17 cellular contexts compared by ENCODE assay signal in the genomic region with DNA sequence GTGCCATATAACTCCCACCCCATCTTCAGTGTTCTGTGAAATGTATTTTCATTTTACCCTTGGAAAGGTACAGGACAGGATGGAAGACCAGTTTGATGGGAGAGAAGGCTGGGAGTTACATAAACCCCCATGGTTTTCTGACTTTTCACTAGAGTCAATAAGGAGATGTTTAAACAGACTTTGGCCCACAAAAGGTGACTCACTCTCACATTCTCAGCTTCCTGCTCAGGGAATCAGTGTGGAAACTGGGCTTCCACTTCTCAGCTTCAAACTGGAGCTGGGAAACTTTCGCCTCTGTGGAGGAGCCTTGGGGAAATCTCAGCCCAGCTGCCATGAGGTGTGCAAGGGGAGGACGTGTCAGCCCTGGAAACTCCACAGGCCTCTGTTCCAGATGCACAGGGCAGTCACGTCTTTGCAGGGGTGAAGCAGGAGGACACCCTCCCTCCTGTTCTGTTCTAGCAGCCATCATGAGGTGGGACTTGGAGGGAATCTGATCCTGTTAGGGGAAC.
DNase-seq lines count a peak whose midpoint lies in the region; ATAC-seq, FAIRE-seq and TF ChIP-seq lines count a peak whose summit lies in the region.
"Had no signal": no experiment of that assay in that cellular context is flagged by ENCODE, and none has a peak within 500 bp of the region (broad histone marks: within the 10 kb centered on the region; RNA-seq: fewer than 3 reads in every experiment).

No MANE protein-coding gene starts in this region.

- H4K20me1 ChIP-seq in astrocyte (ENCODE audit: insufficient read depth, low read length), result no peaks in the 10 kb centered on the region

- no peaks in the 10 kb centered on the region for H3K27me3 Mint-ChIP-seq in astrocyte (ENCODE audit: low read depth, unreplicated experiment)
- H3K27me3 Mint-ChIP-seq: activated CD4-positive, alpha-beta T cell treated with anti-CD3 and anti-CD28 coated beads for 36 hours had no signal

- intact Hi-C loops in transverse colon (cut with DNase I; ENCODE audit: low total_unique reads), result no loop called here

- H3K36me3 Mint-ChIP-seq in astrocyte (ENCODE audit: low read depth, unreplicated experiment), result no peaks in the 10 kb centered on the region

- TF ChIP-seq EP300 in transverse colon (IDR thresholded peaks at IDR 0.05; ENCODE audit: low read depth), result no peak

- H3K4me1 ChIP-seq in astrocyte (ENCODE audit: insufficient read depth, low read length) (peaks cover 37% of the 10 kb centered on the region), transverse colon (peaks cover 0 to 19% (median 10%) of the 10 kb centered on the region in 4 donors)

- peak; percentile 82 for FAIRE-seq in astrocyte (lab: Jason Lieb, UNC)
- FAIRE-seq: A204.1, frontal cortex had no signal

- H3K4me2 ChIP-seq in astrocyte (ENCODE audit: low read length), result peak overlapping the region; percentile 59

- no peak for TF ChIP-seq POLR2A in transverse colon (IDR thresholded peaks at IDR 0.05)

- in situ Hi-C loops in transverse colon (cut with MboI; ENCODE audit: low pct_ligation_motif_present in 1 of 4, low pct_unique_long_range_greater_than_20kb in 1 of 4, low sequenced_read_pairs in 3 of 4), result no loop called here

- H3K4me1 Mint-ChIP-seq in astrocyte (ENCODE audit: low read depth, unreplicated experiment), result peaks cover 72% of the 10 kb centered on the region
- H3K4me1 Mint-ChIP-seq: activated CD4-positive, alpha-beta T cell treated with anti-CD3 and anti-CD28 coated beads for 36 hours had no signal

- TF ChIP-seq CTCF in astrocyte (IDR thresholded peaks at IDR 0.05; ENCODE audit: insufficient read depth, low read depth, low read length) (no peak), transverse colon (IDR thresholded peaks at IDR 0.05) (no peak)

- no peaks in the 10 kb centered on the region for H3K9me3 ChIP-seq in astrocyte (ENCODE audit: insufficient read depth, low read depth, low read length)
- no peaks in the 10 kb centered on the region for H3K9me3 ChIP-seq in transverse colon
- H3K9me3 ChIP-seq: suprapubic skin had no signal

- H3K4me3 ChIP-seq in astrocyte (ENCODE audit: insufficient read depth, low read depth, low read length) (no peak overlapping the region), transverse colon (no peak overlapping the region)
- H3K4me3 ChIP-seq: SK-N-MC, suprapubic skin had no signal

- no peaks in the 10 kb centered on the region for H3K36me3 ChIP-seq in astrocyte (ENCODE audit: insufficient read depth, low read length)
- no peaks in the 10 kb centered on the region for H3K36me3 ChIP-seq in transverse colon
- H3K36me3 ChIP-seq: suprapubic skin had no signal

- ATAC-seq in GM18502 (IDR thresholded peaks at IDR 0.05; ENCODE audit: poor library complexity, unreplicated experiment), result no peak
- ATAC-seq: activated CD4-positive, alpha-beta T cell treated with anti-CD3 and anti-CD28 coated beads for 36 hours had no signal

- no peak overlapping the region for H3K4me3 Mint-ChIP-seq in astrocyte (ENCODE audit: unreplicated experiment)
- H3K4me3 Mint-ChIP-seq: activated CD4-positive, alpha-beta T cell treated with anti-CD3 and anti-CD28 coated beads for 36 hours had no signal

- peaks cover 7% of the 10 kb centered on the region for H3K9me3 Mint-ChIP-seq in astrocyte (ENCODE audit: unreplicated experiment)

- peak overlapping the region; percentile 89 for H3K27ac Mint-ChIP-seq in astrocyte (ENCODE audit: unreplicated experiment)
- H3K27ac Mint-ChIP-seq: activated CD4-positive, alpha-beta T cell treated with anti-CD3 and anti-CD28 coated beads for 36 hours had no signal

- H3K79me2 ChIP-seq in astrocyte (ENCODE audit: insufficient read depth, low read length), result no peaks in the 10 kb centered on the region

- no peak overlapping the region for H3K9ac ChIP-seq in astrocyte (ENCODE audit: low read length)

- DNase-seq in DMS153 (lab: John Stamatoyannopoulos, UW), result peak; percentile 4
- no peak for DNase-seq in DMS153 treated with DMSO at 0.1 percent for 48 hours (lab: John Stamatoyannopoulos, UW; ENCODE audit: unreplicated experiment)
- peak; percentile 82 for DNase-seq in astrocyte (ENCODE audit: low read depth)
- peak; percentile 51 for DNase-seq in kidney glomerular epithelial cell (lab: John Stamatoyannopoulos, UW)
- DNase-seq in transverse colon, result peak; percentile 25
- no peak for DNase-seq in NCI-H187 (lab: John Stamatoyannopoulos, UW)
- no peak for DNase-seq in activated T-cell treated with anti-CD3 and anti-CD28 coated beads for 4 hours
- DNase-seq: activated CD4-positive, alpha-beta T cell treated with anti-CD3 and anti-CD28 coated beads for 36 hours; activated gamma-delta T cell; NCI-H1105; NCI-H748 treated with DMSO at 0.1 percent for 48 hours had no signal

- 47% methylated on average over 3 of the region's 3 CpGs; no CpG with 5 or more reads in 1 of the 2 donors for WGBS in transverse colon (ENCODE audit: low coverage in 1 of 2), 2 donors

- peak overlapping the region; percentile 11 for H3K27ac ChIP-seq in astrocyte (ENCODE audit: low read depth, low read length)
- peak overlapping the region; percentile 49 to 74 (median 66) for H3K27ac ChIP-seq in transverse colon
- H3K27ac ChIP-seq: HL-60, SK-N-MC, suprapubic skin had no signal

- H3K27me3 ChIP-seq in astrocyte (ENCODE audit: insufficient read depth, low read length) (no peaks in the 10 kb centered on the region), transverse colon (no peaks in the 10 kb centered on the region)
- H3K27me3 ChIP-seq: suprapubic skin had no signal

- H2AFZ ChIP-seq in astrocyte (ENCODE audit: low read depth, low read length), result peak overlapping the region; percentile 4

Comparison
In these comparisons a context has a peak if more than half of its experiments do, and no peak if none do; other contexts are left out.
1. DNase-seq: peak in DMS153 (single experiment), astrocyte (single experiment), kidney glomerular epithelial cell (single experiment) and transverse colon (single experiment); none in DMS153 treated with DMSO at 0.1 percent for 48 hours (single experiment), NCI-H187 (0 of 2) and activated T-cell treated with anti-CD3 and anti-CD28 coated beads for 4 hours (single experiment).